In the genomic region with DNA sequence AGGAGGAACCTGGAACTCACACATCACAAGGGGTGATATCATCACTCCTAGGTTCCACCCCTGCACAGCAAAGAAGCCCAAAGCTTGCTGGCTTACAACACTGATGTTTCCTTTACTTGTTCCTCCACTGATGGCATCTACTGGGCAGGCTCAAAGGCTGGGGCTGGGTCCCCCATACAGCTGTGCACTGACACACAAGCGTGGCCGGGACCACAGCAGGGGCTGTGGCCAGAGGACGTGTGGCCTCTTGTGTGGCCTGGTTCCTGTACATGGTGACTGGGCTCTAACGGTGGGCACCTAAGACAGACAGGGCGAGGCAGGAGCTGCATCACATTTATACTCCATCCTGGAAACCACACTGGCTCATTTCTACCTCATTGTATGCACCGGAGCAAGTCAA, we compare ENCODE assay signal across 16 cellular contexts.
DNase-seq lines count a peak whose midpoint lies in the region; ATAC-seq and TF ChIP-seq lines count a peak whose summit lies in the region.
"Had no signal": no experiment of that assay in that cellular context is flagged by ENCODE, and none has a peak within 500 bp of the region (broad histone marks: within the 10 kb centered on the region; RNA-seq: fewer than 3 reads in every experiment).

No MANE protein-coding gene starts in this region.

- H3K4me3 Mint-ChIP-seq in activated CD4-positive, alpha-beta T cell treated with anti-CD3 and anti-CD28 coated beads, Interleukin-2, amount 10 ng/mL, durations not matched to agents 24 days and 14 days, result no peak overlapping the region
- H3K4me3 Mint-ChIP-seq: CD4-positive, alpha-beta T cell; GM23338; HFFc6 had no signal

- H2AK5ac ChIP-seq in IMR-90 (ENCODE audit: low read depth, low read length), result peak overlapping the region; percentile 66
- H2AK5ac ChIP-seq in mesenchymal stem cell (ENCODE audit: low read length, severe bottlenecking), result no peak overlapping the region

- H3K4me1 Mint-ChIP-seq in activated CD4-positive, alpha-beta T cell treated with anti-CD3 and anti-CD28 coated beads, Interleukin-2, amount 10 ng/mL, durations not matched to agents 24 days and 14 days, result no peaks in the 10 kb centered on the region

- H4K8ac ChIP-seq in IMR-90 (ENCODE audit: low read depth in 2 of 2, low read length in 2 of 2) (peak overlapping the region in 1 of 2 experiments; percentile 25; a peak in 1 of 4 replicates), mesenchymal stem cell (ENCODE audit: low read length) (no peak overlapping the region)

- ATAC-seq in IMR-90 (ENCODE audit: low read depth) (peak; percentile 31; the same call in 1 of the 2 replicates), left lobe of liver (no peak), GM18520 (IDR thresholded peaks at IDR 0.05; ENCODE audit: unreplicated experiment) (no peak)
- ATAC-seq: A549, GM23338, HCT116 had no signal

- no peak for TF ChIP-seq EP300 in sigmoid colon (IDR thresholded peaks at IDR 0.05)

- no peaks in the 10 kb centered on the region for H3K36me3 ChIP-seq in IMR-90 (ENCODE audit: control insufficient read depth, insufficient read depth, low read length)
- no peaks in the 10 kb centered on the region for H3K36me3 ChIP-seq in mesenchymal stem cell (ENCODE audit: control insufficient read depth in 1 of 2, insufficient read depth in 2 of 2, low read depth in 1 of 2, low read length in 2 of 2)
- no peaks in the 10 kb centered on the region for H3K36me3 ChIP-seq in sigmoid colon

- peak overlapping the region in 1 of 2 experiments; percentile 38 for H2BK12ac ChIP-seq in mesenchymal stem cell (ENCODE audit: low read length in 2 of 2)

- H2AFZ ChIP-seq in IMR-90 (replicated peaks; ENCODE audit: low read length, poor library complexity) (no peak overlapping the region), mesenchymal stem cell (ENCODE audit: low read depth, low read length) (no peak overlapping the region)
- H2AFZ ChIP-seq: GM23338 had no signal

- BruUV-seq in IMR-90 (replicated peaks; lab: Mats Ljungman, UMichigan), result no TSS peak

- H3K27me3 Mint-ChIP-seq in activated CD4-positive, alpha-beta T cell treated with anti-CD3 and anti-CD28 coated beads, Interleukin-2, amount 10 ng/mL, durations not matched to agents 24 days and 14 days, result peaks cover 7% of the 10 kb centered on the region

- H3K4me2 ChIP-seq in IMR-90 (ENCODE audit: low read depth, low read length) (no peak overlapping the region), mesenchymal stem cell (ENCODE audit: low read length, poor library complexity, severe bottlenecking) (no peak overlapping the region)
- H3K4me2 ChIP-seq: A549, GM23338 had no signal

- H3K9ac ChIP-seq in IMR-90 (ENCODE audit: low read depth, low read length) (no peak overlapping the region), mesenchymal stem cell (ENCODE audit: low read length) (no peak overlapping the region)

- H3K9me3 ChIP-seq in IMR-90 (ENCODE audit: control insufficient read depth, insufficient read depth, low read length), result peaks cover 5% of the 10 kb centered on the region
- H3K9me3 ChIP-seq in mesenchymal stem cell (ENCODE audit: control insufficient read depth, low read length), result peaks cover 6% of the 10 kb centered on the region
- no peaks in the 10 kb centered on the region for H3K9me3 ChIP-seq in sigmoid colon
- H3K9me3 ChIP-seq: Caco-2 had no signal

- H3K4ac ChIP-seq in IMR-90 (ENCODE audit: low read depth, low read length) (peak overlapping the region; percentile 24), mesenchymal stem cell (ENCODE audit: low read depth in 1 of 2, low read length in 2 of 2) (no peak overlapping the region)

- in situ Hi-C loops in IMR-90 (cut with MboI; ENCODE audit: low sequenced_read_pairs), result no loop called here

- H3K4me1 ChIP-seq in IMR-90 (ENCODE audit: control insufficient read depth, insufficient read depth, low read length) (peaks cover 11% of the 10 kb centered on the region), mesenchymal stem cell (ENCODE audit: control insufficient read depth, insufficient read depth, low read depth, low read length) (no peaks in the 10 kb centered on the region), sigmoid colon (peaks cover 0 to 9% (median 9%) of the 10 kb centered on the region in 4 donors)
- H3K4me1 ChIP-seq: A549, Caco-2 had no signal

- WGBS in IMR-90 (ENCODE audit: extremely low coverage in 2 of 2, insufficient read length in 1 of 2), 2 experiments, result no CpG with 5 or more reads among the region's 6 CpGs
- WGBS in mesenchymal stem cell, result 97% methylated on average over 6 of the region's 6 CpGs
- 81 to 88% methylated on average over 6 of the region's 6 CpGs for WGBS in sigmoid colon, 2 donors

- H3K9me3 Mint-ChIP-seq in activated CD4-positive, alpha-beta T cell treated with anti-CD3 and anti-CD28 coated beads, Interleukin-2, amount 10 ng/mL, durations not matched to agents 24 days and 14 days, result no peaks in the 10 kb centered on the region
- H3K9me3 Mint-ChIP-seq: CD4-positive, alpha-beta T cell; HFFc6 had no signal

- H2BK120ac ChIP-seq in IMR-90 (ENCODE audit: low read depth, low read length) (peak overlapping the region; percentile 53), mesenchymal stem cell (ENCODE audit: low read depth, low read length) (no peak overlapping the region)

- TF ChIP-seq POLR2A in IMR-90 (IDR thresholded peaks at IDR 0.05; ENCODE audit: low read depth, low read length) (no peak), sigmoid colon (IDR thresholded peaks at IDR 0.05) (no peak)

- H4K20me1 ChIP-seq in IMR-90 (ENCODE audit: insufficient read depth, low read length), result no peaks in the 10 kb centered on the region

- H4K91ac ChIP-seq in IMR-90 (ENCODE audit: insufficient read depth, low read depth, low read length), result peak overlapping the region; percentile 67
- H4K91ac ChIP-seq in mesenchymal stem cell (ENCODE audit: low read length), result peak overlapping the region; percentile 9

- H3K4me3 ChIP-seq in IMR-90 (ENCODE audit: insufficient read depth, low read depth, low read length) (no peak overlapping the region), mesenchymal stem cell (ENCODE audit: insufficient read depth in 1 of 2, low read depth in 1 of 2, low read length in 2 of 2) (no peak overlapping the region), sigmoid colon (no peak overlapping the region)
- H3K4me3 ChIP-seq: A549, GM23338 had no signal

- dilution Hi-C loops in IMR-90 (cut with HindIII; ENCODE audit: low sequenced_read_pairs, unreplicated experiment), result no loop called here

- intact Hi-C loops in activated CD4-positive, alpha-beta T cell treated with anti-CD3 and anti-CD28 coated beads, Interleukin-2, amount 10 ng/mL, durations not matched to agents 24 days and 14 days (cut with micrococcal nuclease), result no loop called here
- intact Hi-C loops in IMR-90 (cut with micrococcal nuclease) (no loop called here), sigmoid colon (cut with DNase I) (no loop called here)

- DNase-seq in activated CD4-positive, alpha-beta T cell treated with anti-CD3 and anti-CD28 coated beads, Interleukin-2, amount 10 ng/mL, durations not matched to agents 24 days and 14 days, result peak; percentile 31
- DNase-seq in activated CD4-positive, alpha-beta T cell treated with anti-CD3 and anti-CD28 coated beads, Interleukin-2, amount 50 U/mL, for 4 hours, result no peak
- DNase-seq in IMR-90 (no peak), mesenchymal stem cell (no peak), sigmoid colon (peak; percentile 32), left lobe of liver (ENCODE audit: low spot score) (no peak)
- DNase-seq: AML-193; Caco-2; CD4-positive, alpha-beta T cell; HFFc6 had no signal

- no peak overlapping the region for H2BK5ac ChIP-seq in IMR-90 (ENCODE audit: low read depth, low read length, poor library complexity, severe bottlenecking)
- no peak overlapping the region for H2BK5ac ChIP-seq in mesenchymal stem cell (ENCODE audit: low read depth, low read length, poor library complexity, severe bottlenecking)

- no peak overlapping the region for H3K56ac ChIP-seq in IMR-90 (ENCODE audit: extremely low read depth, insufficient read depth, low read length)

- no peak overlapping the region for H2AK9ac ChIP-seq in IMR-90 (replicated peaks; ENCODE audit: low read depth, low read length, poor library complexity)

- no peak overlapping the region; the same call in 1 of the 2 replicates for H3K18ac ChIP-seq in IMR-90 (ENCODE audit: low read depth, low read length)
- H3K18ac ChIP-seq in mesenchymal stem cell (ENCODE audit: low read depth in 1 of 2, low read length in 2 of 2), result peak overlapping the region in 1 of 2 experiments; percentile 42

- TF ChIP-seq RAD21 in IMR-90 (IDR thresholded peaks at IDR 0.05; ENCODE audit: low read length), result no peak

- H3K79me1 ChIP-seq in IMR-90 (ENCODE audit: low read depth in 1 of 2, low read length in 2 of 2) (peaks cover 4 to 20% of the 10 kb centered on the region in 2 experiments; a peak in 3 of 4 replicates), mesenchymal stem cell (replicated peaks; ENCODE audit: low read length, poor library complexity, severe bottlenecking) (no peaks in the 10 kb centered on the region)

- CTCF ChIA-PET in IMR-90 (lab: Yijun Ruan, JAX), result interaction anchor here (0.6 kb wide), 1 partner anchor 1021 kb away, joined by 9 read pairs; no protein-coding TSS in a partner anchor

- peak overlapping the region; percentile 6 for H4K5ac ChIP-seq in IMR-90 (ENCODE audit: low read depth, low read length)

- H2BK15ac ChIP-seq in IMR-90 (ENCODE audit: low read depth, low read length) (peak overlapping the region; percentile 82; the same call in 2 of the 3 replicates), mesenchymal stem cell (ENCODE audit: low read depth, poor library complexity, severe bottlenecking) (no peak overlapping the region)

- H2BK20ac ChIP-seq in IMR-90 (ENCODE audit: low read depth, low read length), result peak overlapping the region; percentile 53

- H3K27ac Mint-ChIP-seq in activated CD4-positive, alpha-beta T cell treated with anti-CD3 and anti-CD28 coated beads, Interleukin-2, amount 10 ng/mL, durations not matched to agents 24 days and 14 days, result no peak overlapping the region
- H3K27ac Mint-ChIP-seq: CD4-positive, alpha-beta T cell; GM23338; HFFc6 had no signal

- peaks cover 20% of the 10 kb centered on the region for H3K9me1 ChIP-seq in IMR-90 (ENCODE audit: insufficient read depth, low read length)

- no peaks in the 10 kb centered on the region for H3K36me3 Mint-ChIP-seq in activated CD4-positive, alpha-beta T cell treated with anti-CD3 and anti-CD28 coated beads, Interleukin-2, amount 10 ng/mL, durations not matched to agents 24 days and 14 days (ENCODE audit: low read depth)

- H3K27ac ChIP-seq in IMR-90 (ENCODE audit: insufficient read depth, low read length), result no peak overlapping the region
- H3K27ac ChIP-seq in mesenchymal stem cell (ENCODE audit: low read length, poor library complexity, severe bottlenecking), result no peak overlapping the region
- no peak overlapping the region for H3K27ac ChIP-seq in sigmoid colon
- H3K27ac ChIP-seq: 22Rv1, A549, C4-2B had no signal

- H3K23ac ChIP-seq in IMR-90 (ENCODE audit: low read depth, low read length), result no peak overlapping the region
- no peak overlapping the region for H3K23ac ChIP-seq in mesenchymal stem cell (ENCODE audit: low read length in 2 of 2)

- H3K27me3 ChIP-seq in IMR-90 (ENCODE audit: control insufficient read depth, insufficient read depth, low read length) (no peaks in the 10 kb centered on the region), mesenchymal stem cell (ENCODE audit: control insufficient read depth in 1 of 2, insufficient read depth in 1 of 2, low read length in 2 of 2) (peaks cover 0 to 78% of the 10 kb centered on the region in 2 experiments), sigmoid colon (no peaks in the 10 kb centered on the region)

- POLR2A ChIA-PET in IMR-90 (lab: Charles Lee; ENCODE audit: unreplicated experiment), result no interaction called here

- TF ChIP-seq CTCF in IMR-90 (conservative IDR thresholded peaks at IDR 0.05; ENCODE audit: low read depth, low read length) (no peak), sigmoid colon (IDR thresholded peaks at IDR 0.05) (no peak)

- no peak overlapping the region for H3K14ac ChIP-seq in IMR-90 (replicated peaks; ENCODE audit: low read depth, low read length)
- no peak overlapping the region for H3K14ac ChIP-seq in mesenchymal stem cell (ENCODE audit: low read length in 2 of 2)

Comparison
In these comparisons a context has a peak if more than half of its experiments do, and no peak if none do; other contexts are left out.
1. DNase-seq: peak in activated CD4-positive, alpha-beta T cell treated with anti-CD3 and anti-CD28 coated beads, Interleukin-2, amount 10 ng/mL, durations not matched to agents 24 days and 14 days (single experiment) and sigmoid colon (single experiment); none in activated CD4-positive, alpha-beta T cell treated with anti-CD3 and anti-CD28 coated beads, Interleukin-2, amount 50 U/mL, for 4 hours (0 of 2), IMR-90 (single experiment), mesenchymal stem cell (single experiment) and left lobe of liver (single experiment).